ENCODE assay signal across 9 cellular contexts in genomic region chr19:49106648-49107135, GRCh38. TPM values are rescaled to one million over a fixed set of nuclear protein-coding genes. Genes with fewer than 3 reads are reported as not detected.
DNase-seq lines count a peak whose midpoint lies in the region; ATAC-seq and TF ChIP-seq lines count a peak whose summit lies in the region.
"Had no signal": no experiment of that assay in that cellular context is flagged by ENCODE, and none has a peak within 500 bp of the region (broad histone marks: within the 10 kb centered on the region; RNA-seq: fewer than 3 reads in every experiment).

No MANE protein-coding gene starts in this region.

- H3K27me3 ChIP-seq in Loucy (ENCODE audit: insufficient read depth, low read length, poor library complexity, severe bottlenecking) (no peaks in the 10 kb centered on the region), left lung (no peaks in the 10 kb centered on the region)

- H3K4me3 ChIP-seq in Loucy (ENCODE audit: low read length, poor library complexity, severe bottlenecking) (no peak overlapping the region), cardiac fibroblast (replicated peaks in 1 of 2; ENCODE audit: low read depth in 2 of 2, low read length in 2 of 2) (no peak overlapping the region), left lung (no peak overlapping the region)

- H3K27ac Mint-ChIP-seq in WTC11 = peak overlapping the region; percentile 95

- POLR2A ChIA-PET in WTC11 (lab: Charles Lee) = interaction anchor here (0.5 to 1.0 kb wide), 3 partner anchors 11 to 75 kb away, joined by 3 to 5 read pairs (median 4); no protein-coding TSS in a partner anchor

- peak; percentile 58 for DNase-seq in Daoy (ENCODE audit: low read depth)
- DNase-seq in WTC11 (ENCODE audit: low spot score) = peak; percentile 83
- peak; percentile 58 to 59 for DNase-seq in cardiac fibroblast (ENCODE audit: low read depth in 2 of 2)
- peak in 1 of 2 donors; percentile 84 for DNase-seq in left lung
- DNase-seq in stimulated activated CD8-positive, alpha-beta memory T cell treated with anti-CD3 and anti-CD28 coated beads, Interleukin-15, amount 100 ng/mL, for 48 hours (ENCODE audit: low read depth in 2 of 2) = peak; percentile 34 to 37
- DNase-seq in COLO829 (ENCODE audit: low spot score) = no peak

- peaks cover 27% of the 10 kb centered on the region for H4K20me1 ChIP-seq in Loucy (ENCODE audit: insufficient read depth, low read length, poor library complexity, severe bottlenecking)

- H3K4me3 Mint-ChIP-seq in WTC11 = peak overlapping the region; percentile 7; the same call in 1 of the 2 replicates

- no peak overlapping the region for H3K27ac ChIP-seq in left lung

- peaks cover 12% of the 10 kb centered on the region; the same call in 1 of the 2 replicates for H3F3A ChIP-seq in Loucy (ENCODE audit: low read depth)

- TF ChIP-seq CTCF in Loucy (conservative IDR thresholded peaks at IDR 0.05; ENCODE audit: low read length) (peak; percentile 95), WTC11 (IDR thresholded peaks at IDR 0.05) (peak; percentile 78), cardiac fibroblast (IDR thresholded peaks at IDR 0.05; ENCODE audit: low read depth, low read length) (peak; percentile 84), left lung (IDR thresholded peaks at IDR 0.05) (peak; percentile 55 to 76)

- peaks cover 13% of the 10 kb centered on the region for H3K4me1 Mint-ChIP-seq in WTC11

- no peaks in the 10 kb centered on the region for H3K27me3 Mint-ChIP-seq in WTC11 (ENCODE audit: low read depth)

- H3K9ac ChIP-seq in Loucy (ENCODE audit: low read depth, low read length, poor library complexity, severe bottlenecking) = no peak overlapping the region

- CTCF ChIA-PET in WTC11 (lab: Charles Lee) = interaction anchor here (0.6 to 2.8 kb wide), 25 partner anchors 8 to 136 kb away, joined by 3 to 62 read pairs (median 6); partner anchors contain the start of genes CGB2, CGB7, GYS1 and LIN7B

- intact Hi-C loops in left lung (cut with DNase I) = loop anchor here in 1 of 2 donors (10.0 kb wide), 1 partner anchor 98 kb away; no protein-coding TSS in a partner anchor

- no peaks in the 10 kb centered on the region for H3K4me1 ChIP-seq in Loucy (ENCODE audit: insufficient read depth, low read length, poor library complexity, severe bottlenecking)
- H3K4me1 ChIP-seq in left lung = no peaks in the 10 kb centered on the region

- H3K79me2 ChIP-seq in Loucy (ENCODE audit: insufficient read depth, low read length) = peaks cover 3% of the 10 kb centered on the region; the same call in 1 of the 2 replicates

- peaks cover 39% of the 10 kb centered on the region for H3K36me3 Mint-ChIP-seq in WTC11

- no peaks in the 10 kb centered on the region for H3K9me3 Mint-ChIP-seq in WTC11

- H3K36me3 ChIP-seq in Loucy (ENCODE audit: insufficient read depth, low read length) (peaks cover 79% of the 10 kb centered on the region; the same call in 1 of the 2 replicates), left lung (peaks cover 0 to 77% of the 10 kb centered on the region in 2 donors)

- no peak overlapping the region for H2AFZ ChIP-seq in Loucy (ENCODE audit: low read length)

- H3K4me2 ChIP-seq in Loucy (ENCODE audit: low read depth, low read length, poor library complexity, severe bottlenecking) = no peak overlapping the region

- ATAC-seq in WTC11 = peak; percentile 80
- peak; percentile 59 for ATAC-seq in left lung
- ATAC-seq in GM18861 (IDR thresholded peaks at IDR 0.05; ENCODE audit: unreplicated experiment) = no peak

- H3K9me2 ChIP-seq in Loucy (replicated peaks; ENCODE audit: low read depth, low read length) = no peaks in the 10 kb centered on the region

- H3K9me3 ChIP-seq in Loucy (ENCODE audit: insufficient read depth, low read depth, low read length) (no peaks in the 10 kb centered on the region), left lung (no peaks in the 10 kb centered on the region)

TF ChIP-seq in WTC11, 78 proteins besides CTCF, POLR2A, EP300 and RAD21:
- no peak for TF ChIP-seq USF1 (CRISPR knock-in tag; IDR thresholded peaks at IDR 0.05)
- no peak for TF ChIP-seq ARID4B (CRISPR knock-in tag; IDR thresholded peaks at IDR 0.05; ENCODE audit: borderline replicate concordance)
- peak; percentile 40; the same call in 1 of the 2 replicates for TF ChIP-seq HMGXB4 (CRISPR knock-in tag; IDR thresholded peaks at IDR 0.05)
- no peak for TF ChIP-seq ZNF121 (CRISPR knock-in tag; IDR thresholded peaks at IDR 0.05)
- TF ChIP-seq E2F5 (CRISPR knock-in tag; IDR thresholded peaks at IDR 0.05) = no peak
- no peak for TF ChIP-seq ELF4 (CRISPR knock-in tag; IDR thresholded peaks at IDR 0.05; ENCODE audit: low read depth)
- no peak for TF ChIP-seq TEAD1 (CRISPR knock-in tag; IDR thresholded peaks at IDR 0.05)

RNA-seq across cellular contexts. Expression of gene LIN7B, which starts 7.5 kb away (rescaled TPM):
- total RNA-seq in Daoy (2014; rRNA removed; shearing (Covaris generic)) = 6.7 and 7.2 TPM in 2 replicates
- 5.1 to 5.7 TPM (median 5.1 TPM) in 3 replicates for total RNA-seq in WTC11 (2021)
- total RNA-seq in left lung = 1 to 10 TPM; 6.5 to 6.9 TPM

RNA-seq across cellular contexts. Expression of gene C19orf73, which starts 12.3 kb away (rescaled TPM):
- 2.3 and 2.6 TPM in 2 replicates for total RNA-seq in Daoy (2014; rRNA removed; shearing (Covaris generic))
- total RNA-seq in WTC11 (2021) (3.1 to 3.4 TPM (median 3.2 TPM) in 3 replicates), left lung (1 to 10 TPM; 1.7 to 2.1 TPM)

RNA-seq across cellular contexts. Expression of gene PPFIA3, which starts 12.7 kb away (rescaled TPM):
- total RNA-seq in Daoy (2014; rRNA removed; shearing (Covaris generic)) = 5.4 and 10.4 TPM in 2 replicates
- total RNA-seq in WTC11 (2021) = 25.5 to 30.1 TPM (median 27.3 TPM) in 3 replicates
- total RNA-seq in left lung = 1 to 10 TPM; 6.6 to 7.5 TPM

RNA-seq across cellular contexts. Expression of gene SNRNP70, which starts 21.4 kb away (rescaled TPM):
- total RNA-seq in Daoy (2014; rRNA removed; shearing (Covaris generic)) = 179 and 191 TPM in 2 replicates
- total RNA-seq in WTC11 (2021) (253 to 267 TPM (median 266 TPM) in 3 replicates), left lung (100 to 1,000 TPM; 161 to 173 TPM)

RNA-seq across cellular contexts. Expression of gene KCNA7, which starts 34.2 kb away (rescaled TPM):
- total RNA-seq in Daoy (2014; rRNA removed; shearing (Covaris generic)) = not detected in 2 replicates
- total RNA-seq in WTC11 (2021) (0.09 TPM in 3 replicates), left lung (not detected)
- total RNA-seq: activated CD8-positive, alpha-beta memory T cell treated with anti-CD3 and anti-CD28 coated beads for 36 hours had no signal
